Comparison of ENCODE assay signal across 23 cellular contexts in the genomic region with DNA sequence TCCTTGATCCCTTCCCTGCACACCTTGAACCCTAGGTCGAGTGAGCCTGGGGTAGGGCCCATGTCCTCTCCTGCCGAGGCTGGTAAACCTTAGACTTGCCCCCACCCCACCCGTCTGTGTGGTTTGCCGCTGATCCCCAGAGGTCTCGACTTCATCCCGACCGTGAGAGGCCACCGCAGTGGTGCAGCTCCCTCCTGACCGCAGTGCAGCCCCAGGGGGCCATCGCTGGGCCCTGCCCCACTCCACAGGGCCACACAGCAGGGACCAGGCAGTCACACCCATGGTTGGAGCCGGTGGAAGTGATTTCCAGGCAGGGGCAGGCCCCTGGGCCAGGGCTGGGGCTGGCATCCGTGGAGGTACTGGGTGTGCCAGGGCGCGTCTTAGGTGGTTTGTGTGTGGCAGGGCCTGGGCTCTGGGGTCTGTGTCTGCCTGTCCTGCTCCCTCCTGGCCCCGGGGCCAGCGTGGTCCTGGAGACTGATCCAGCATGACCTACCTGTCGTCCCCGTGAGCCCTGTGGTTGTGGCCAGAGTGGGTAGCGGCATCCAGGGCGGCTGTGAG. TPM values are rescaled to one million over a fixed set of nuclear protein-coding genes. Genes with fewer than 3 reads are reported as not detected.
DNase-seq lines count a peak whose midpoint lies in the region; ATAC-seq and TF ChIP-seq lines count a peak whose summit lies in the region.
"Had no signal": no experiment of that assay in that cellular context is flagged by ENCODE, and none has a peak within 500 bp of the region (broad histone marks: within the 10 kb centered on the region; RNA-seq: fewer than 3 reads in every experiment).

No MANE protein-coding gene starts in this region.

- H3K9me3 Mint-ChIP-seq in stimulated activated naive CD8-positive, alpha-beta T cell treated with anti-CD3 and anti-CD28 coated beads, Interleukin-15, amount 100 ng/mL, for 72 hours = no peaks in the 10 kb centered on the region
- H3K9me3 Mint-ChIP-seq in endodermal cell = no peaks in the 10 kb centered on the region
- H3K9me3 Mint-ChIP-seq: CD4-positive, CD25-positive, alpha-beta regulatory T cell; dendritic cell treated with granulocyte-macrophage colony-stimulating factor and Interleukin-4, amounts not matched to agents 40 ng/mL and 50 ng/mL, for 4 days; H9; memory B cell had no signal

- peak overlapping the region; percentile 22 for H3K9ac ChIP-seq in endocrine pancreas (ENCODE audit: control insufficient read depth, insufficient read depth, low read length)
- H3K9ac ChIP-seq in mucosa of stomach (ENCODE audit: low read length) = peak overlapping the region; percentile 82
- no peak overlapping the region for H3K9ac ChIP-seq in endodermal cell (ENCODE audit: extremely low read depth, low read length, poor library complexity, severe bottlenecking)

- no peak for TF ChIP-seq POLR2A in vagina (IDR thresholded peaks at IDR 0.05)

- H3K4me1 ChIP-seq in right cardiac atrium (ENCODE audit: control insufficient read depth, insufficient read depth, low read length) = peaks cover 5% of the 10 kb centered on the region
- H3K4me1 ChIP-seq in endocrine pancreas (ENCODE audit: control insufficient read depth, insufficient read depth, low read length) = no peaks in the 10 kb centered on the region
- peaks cover 59% of the 10 kb centered on the region for H3K4me1 ChIP-seq in mucosa of stomach (ENCODE audit: control insufficient read depth, insufficient read depth, low read length)
- H3K4me1 ChIP-seq in vagina = peaks cover 39% of the 10 kb centered on the region
- no peaks in the 10 kb centered on the region for H3K4me1 ChIP-seq in endodermal cell (ENCODE audit: control insufficient read depth, insufficient read depth, low read length)

- H3K4me3 Mint-ChIP-seq in stimulated activated naive CD8-positive, alpha-beta T cell treated with anti-CD3 and anti-CD28 coated beads, Interleukin-15, amount 100 ng/mL, for 72 hours = no peak overlapping the region
- H3K4me3 Mint-ChIP-seq in endodermal cell = no peak overlapping the region
- H3K4me3 Mint-ChIP-seq: activated CD8-positive, alpha-beta T cell treated with anti-CD3 and anti-CD28 coated beads, Interleukin-2, amount 10 ng/mL, durations not matched to agents 7 days and 5 days; CD4-positive, CD25-positive, alpha-beta regulatory T cell; dendritic cell treated with granulocyte-macrophage colony-stimulating factor and Interleukin-4, amounts not matched to agents 40 ng/mL and 50 ng/mL, for 4 days; H9; memory B cell had no signal

- DNase-seq in right cardiac atrium = no peak
- DNase-seq in Right ventricle myocardium superior = no peak
- DNase-seq in vagina (ENCODE audit: extremely low spot score in 2 of 2) = no peak
- DNase-seq in stimulated activated naive CD8-positive, alpha-beta T cell treated with anti-CD3 and anti-CD28 coated beads, Interleukin-15, amount 100 ng/mL, for 72 hours = no peak
- no peak for DNase-seq in AG20443 (ENCODE audit: low spot score)
- DNase-seq in endodermal cell = no peak
- DNase-seq: activated CD4-positive, CD25-positive, alpha-beta regulatory T cell; activated CD8-positive, alpha-beta T cell treated with anti-CD3 and anti-CD28 coated beads, Interleukin-2, amount 10 ng/mL, durations not matched to agents 7 days and 5 days; activated gamma-delta T cell treated with Interleukin-2 at 50 U/mL for 16 hours; CD4-positive, CD25-positive, alpha-beta regulatory T cell; foreskin fibroblast; H9; KBM-7; NCI-H2171; NCI-H526; occipital lobe; retina had no signal

- no peak overlapping the region for H3K4me3 ChIP-seq in right cardiac atrium (ENCODE audit: low read length)
- H3K4me3 ChIP-seq in endocrine pancreas (ENCODE audit: control insufficient read depth, insufficient read depth, low read length) = no peak overlapping the region
- H3K4me3 ChIP-seq in mucosa of stomach (ENCODE audit: low read length) = no peak overlapping the region
- no peak overlapping the region for H3K4me3 ChIP-seq in vagina
- H3K4me3 ChIP-seq in endodermal cell (ENCODE audit: low read length) = no peak overlapping the region
- H3K4me3 ChIP-seq: hepatocyte had no signal

- peak overlapping the region; percentile 19 for H3K27ac ChIP-seq in right cardiac atrium (ENCODE audit: low read length)
- peak overlapping the region; percentile 69 for H3K27ac ChIP-seq in vagina
- no peak overlapping the region for H3K27ac ChIP-seq in endodermal cell (ENCODE audit: low read depth, low read length)

- no peak for TF ChIP-seq CTCF in vagina (IDR thresholded peaks at IDR 0.05)
- no peak for TF ChIP-seq CTCF in endodermal cell (conservative IDR thresholded peaks at IDR 0.05)

- 93% methylated on average over 20 of the region's 20 CpGs for WGBS in right cardiac atrium
- 94 to 96% methylated on average over 13 to 20 of the region's 20 CpGs for WGBS in endodermal cell (ENCODE audit: insufficient coverage in 1 of 2, insufficient read length in 1 of 2), 2 experiments

- no peaks in the 10 kb centered on the region for H3K4me1 Mint-ChIP-seq in stimulated activated naive CD8-positive, alpha-beta T cell treated with anti-CD3 and anti-CD28 coated beads, Interleukin-15, amount 100 ng/mL, for 72 hours
- no peaks in the 10 kb centered on the region for H3K4me1 Mint-ChIP-seq in endodermal cell
- H3K4me1 Mint-ChIP-seq: CD4-positive, CD25-positive, alpha-beta regulatory T cell; memory B cell had no signal

- H3K27me3 ChIP-seq in right cardiac atrium (ENCODE audit: control insufficient read depth, insufficient read depth) = no peaks in the 10 kb centered on the region
- H3K27me3 ChIP-seq in endocrine pancreas (ENCODE audit: control insufficient read depth, insufficient read depth, low read length) = no peaks in the 10 kb centered on the region
- H3K27me3 ChIP-seq in mucosa of stomach (ENCODE audit: control insufficient read depth, insufficient read depth, low read length) = no peaks in the 10 kb centered on the region
- no peaks in the 10 kb centered on the region for H3K27me3 ChIP-seq in vagina
- H3K27me3 ChIP-seq in endodermal cell (ENCODE audit: control insufficient read depth, insufficient read depth, low read length, poor library complexity, severe bottlenecking) = no peaks in the 10 kb centered on the region
- H3K27me3 ChIP-seq: hepatocyte had no signal

- H3K36me3 ChIP-seq in endocrine pancreas (ENCODE audit: control insufficient read depth, insufficient read depth, low read length) (no peaks in the 10 kb centered on the region), mucosa of stomach (ENCODE audit: control insufficient read depth, insufficient read depth, low read length) (peaks cover 3% of the 10 kb centered on the region), vagina (peaks cover 0 to 11% of the 10 kb centered on the region in 2 donors), endodermal cell (ENCODE audit: control insufficient read depth, insufficient read depth, low read length) (no peaks in the 10 kb centered on the region)

- peaks cover 5% of the 10 kb centered on the region for H3K36me3 Mint-ChIP-seq in endodermal cell (ENCODE audit: low read depth)
- H3K36me3 Mint-ChIP-seq: CD4-positive, CD25-positive, alpha-beta regulatory T cell; memory B cell had no signal

- intact Hi-C loops in right cardiac atrium (cut with DNase I) (no loop called here), Right ventricle myocardium superior (cut with DNase I) (no loop called here), vagina (cut with DNase I) (no loop called here)

- no peaks in the 10 kb centered on the region for H3K27me3 Mint-ChIP-seq in stimulated activated naive CD8-positive, alpha-beta T cell treated with anti-CD3 and anti-CD28 coated beads, Interleukin-15, amount 100 ng/mL, for 72 hours
- no peaks in the 10 kb centered on the region for H3K27me3 Mint-ChIP-seq in endodermal cell (ENCODE audit: insufficient read depth)
- H3K27me3 Mint-ChIP-seq: CD4-positive, CD25-positive, alpha-beta regulatory T cell had no signal

- H3K9me3 ChIP-seq in right cardiac atrium (ENCODE audit: control insufficient read depth, low read length) = no peaks in the 10 kb centered on the region
- H3K9me3 ChIP-seq in endocrine pancreas (ENCODE audit: control insufficient read depth, low read length) = no peaks in the 10 kb centered on the region
- H3K9me3 ChIP-seq in mucosa of stomach (ENCODE audit: control insufficient read depth, low read length) = no peaks in the 10 kb centered on the region
- no peaks in the 10 kb centered on the region for H3K9me3 ChIP-seq in vagina
- no peaks in the 10 kb centered on the region for H3K9me3 ChIP-seq in endodermal cell (ENCODE audit: control insufficient read depth, low read length)

- peak overlapping the region in 1 of 2 donors; percentile 62 for H3K27ac Mint-ChIP-seq in stimulated activated naive CD8-positive, alpha-beta T cell treated with anti-CD3 and anti-CD28 coated beads, Interleukin-15, amount 100 ng/mL, for 72 hours
- H3K27ac Mint-ChIP-seq in endodermal cell = no peak overlapping the region
- H3K27ac Mint-ChIP-seq: activated CD8-positive, alpha-beta T cell treated with anti-CD3 and anti-CD28 coated beads, Interleukin-2, amount 10 ng/mL, durations not matched to agents 7 days and 5 days; CD4-positive, CD25-positive, alpha-beta regulatory T cell; dendritic cell treated with granulocyte-macrophage colony-stimulating factor and Interleukin-4, amounts not matched to agents 40 ng/mL and 50 ng/mL, for 4 days; memory B cell had no signal

- ATAC-seq in right cardiac atrium = no peak
- no peak for ATAC-seq in Right ventricle myocardium superior (ENCODE audit: poor library complexity)
- no peak for ATAC-seq in stimulated activated naive CD8-positive, alpha-beta T cell treated with anti-CD3 and anti-CD28 coated beads, Interleukin-15, amount 100 ng/mL, for 72 hours
- ATAC-seq: activated CD8-positive, alpha-beta T cell treated with anti-CD3 and anti-CD28 coated beads, Interleukin-2, amount 10 ng/mL, durations not matched to agents 7 days and 5 days; SK-N-SH treated with all-trans-retinoic acid at 6 μM for 48 hours had no signal

RNA-seq across cellular contexts. Expression of gene BAIAP2, which starts 46.7 kb away (rescaled TPM):
- total RNA-seq in right cardiac atrium (10 to 100 TPM; 20.5 to 39.5 (median 33.8) TPM), Right ventricle myocardium superior (34.7 TPM), vagina (113 TPM), endodermal cell (10 to 100 TPM; 24.9 to 32.7 TPM)
- 31.8 TPM for polyA plus RNA-seq in right cardiac atrium
- 41.7 TPM for polyA plus RNA-seq in endodermal cell (2013, experiment 1 of 2)
- 39.0 TPM for polyA plus RNA-seq in endodermal cell (2013, experiment 2 of 2)
